In the genomic region with DNA sequence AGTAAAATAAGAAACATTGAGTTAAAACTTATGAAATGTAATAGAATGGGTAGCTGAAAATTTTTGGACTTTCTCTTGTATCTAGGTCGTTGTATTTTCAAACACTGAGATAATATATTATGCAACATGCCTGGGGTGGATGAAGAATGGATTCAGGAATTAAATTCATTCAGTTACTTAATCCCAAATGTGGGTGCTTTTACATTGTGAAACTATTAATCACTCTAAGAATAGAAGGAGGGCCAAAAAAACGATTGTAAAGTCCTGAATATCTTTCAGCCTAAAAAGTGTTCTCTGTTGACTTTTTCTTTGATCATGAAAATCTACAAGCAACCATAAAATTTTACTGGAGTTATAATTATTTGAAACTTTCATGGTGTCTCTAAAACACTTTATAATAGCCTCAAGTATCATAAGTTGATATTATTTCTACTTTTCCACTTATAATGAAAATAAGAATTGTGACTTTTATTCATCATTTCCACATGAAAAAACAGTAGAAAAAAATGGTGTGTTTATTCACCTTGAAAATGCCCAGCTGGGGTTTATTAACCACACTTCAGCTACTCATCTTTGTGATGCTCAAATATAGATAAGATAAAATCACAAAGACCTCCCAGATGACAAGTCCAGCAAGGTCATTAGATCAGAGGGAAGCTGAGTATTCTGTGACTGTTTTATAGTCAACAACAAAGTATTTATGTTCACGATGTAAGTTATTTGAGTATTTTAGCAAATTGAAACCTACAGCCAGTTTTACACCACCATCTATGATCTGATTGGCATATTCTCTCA, we compare ENCODE assay signal across 23 cellular contexts.
A peak's percentile ranks its signal among the peaks of the same experiment; 100 is the strongest.
DNase-seq lines count a peak whose midpoint lies in the region; ATAC-seq, FAIRE-seq and TF ChIP-seq lines count a peak whose summit lies in the region.
"Had no signal": no experiment of that assay in that cellular context is flagged by ENCODE, and none has a peak within 500 bp of the region (broad histone marks: within the 10 kb centered on the region; RNA-seq: fewer than 3 reads in every experiment).

No MANE protein-coding gene starts in this region.

- H4K20me1 ChIP-seq in PC-9 (ENCODE audit: insufficient read depth), result no peaks in the 10 kb centered on the region
- H4K20me1 ChIP-seq: BLaER1 had no signal

- no peaks in the 10 kb centered on the region for H3K79me2 ChIP-seq in PC-9 (ENCODE audit: low read depth)

- H3K9me3 ChIP-seq in PC-9 (ENCODE audit: insufficient read depth, low read depth), result no peaks in the 10 kb centered on the region
- H3K9me3 ChIP-seq: BLaER1, lower lobe of right lung had no signal

- no peak for TF ChIP-seq CTCF in PC-9 (conservative IDR thresholded peaks at IDR 0.05)

- BruUV-seq in PC-9 (replicated peaks; lab: Mats Ljungman, UMichigan), result no TSS peak

- no peak overlapping the region for H3K27ac ChIP-seq in PC-9
- H3K27ac ChIP-seq: 22Rv1, BLaER1, lower lobe of right lung had no signal

- H3K4me3 ChIP-seq in PC-9, result no peak overlapping the region
- H3K4me3 ChIP-seq: BLaER1, lower lobe of right lung had no signal

- no peaks in the 10 kb centered on the region for H3K9me2 ChIP-seq in PC-9 (ENCODE audit: insufficient read depth)

- H2AFZ ChIP-seq in PC-9, result no peak overlapping the region; the same call in 1 of the 2 replicates

- intact Hi-C loops in PC-9 (cut with micrococcal nuclease; ENCODE audit: unreplicated experiment), result no loop called here

- H3K36me3 ChIP-seq in PC-9 (ENCODE audit: low read depth), result no peaks in the 10 kb centered on the region
- H3K36me3 ChIP-seq: BLaER1, lower lobe of right lung had no signal

- H3K27me3 ChIP-seq in PC-9 (ENCODE audit: insufficient read depth, low read depth), result no peaks in the 10 kb centered on the region
- H3K27me3 ChIP-seq: BLaER1 had no signal

- POLR2A ChIA-PET in PC-9 (lab: Charles Lee; ENCODE audit: unreplicated experiment), result no interaction called here

- CTCF ChIA-PET in PC-9 (lab: Charles Lee), result no interaction called here

- peak; percentile 42 for FAIRE-seq in urothelium cell line (lab: Jason Lieb, UNC)
- FAIRE-seq: keratinocyte had no signal

- ATAC-seq in esophagus mucosa, result peak; percentile 46
- ATAC-seq in HG02623 (IDR thresholded peaks at IDR 0.05; ENCODE audit: unreplicated experiment), result no peak
- ATAC-seq: activated CD4-positive, alpha-beta T cell treated with anti-CD3 and anti-CD28 coated beads for 36 hours; activated naive CD4-positive, alpha-beta T cell treated with anti-CD3 and anti-CD28 coated beads, Interleukin-2, amount 50 U/mL, for 72 hours; lower lobe of right lung; stimulated activated naive CD8-positive, alpha-beta T cell treated with anti-CD3 and anti-CD28 coated beads, Interleukin-15, amount 100 ng/mL, for 72 hours had no signal

- peak; percentile 8 for DNase-seq in DMS53 (lab: John Stamatoyannopoulos, UW)
- no peak for DNase-seq in DMS53 treated with DMSO at 0.1 percent for 48 hours (lab: John Stamatoyannopoulos, UW; ENCODE audit: unreplicated experiment)
- peak; percentile 25 for DNase-seq in NCI-H226
- no peak for DNase-seq in urothelium cell line (ENCODE audit: low spot score)
- DNase-seq in PC-9, result no peak
- DNase-seq in NCI-H1048 (lab: John Stamatoyannopoulos, UW), result no peak
- DNase-seq: activated CD4-positive, alpha-beta T cell treated with anti-CD3 and anti-CD28 coated beads for 36 hours; cortex of kidney; foreskin melanocyte; hypothalamus; Kasumi-1; lower lobe of right lung; NCI-H1417; NCI-H526; Right ventricle myocardium superior; stimulated activated CD4-positive, alpha-beta T cell treated with anti-CD3 and anti-CD28 coated beads, Interleukin-4, amount 100 ng/mL, for 4 hours; stimulated activated naive CD8-positive, alpha-beta T cell treated with anti-CD3 and anti-CD28 coated beads, Interleukin-15, amount 100 ng/mL, for 72 hours had no signal

- H3K4me2 ChIP-seq in PC-9, result no peak overlapping the region
- H3K4me2 ChIP-seq: BLaER1 had no signal

- H3F3A ChIP-seq in PC-9 (ENCODE audit: insufficient read depth, low read depth), result no peaks in the 10 kb centered on the region

- H3K4me1 ChIP-seq in PC-9 (replicated peaks; ENCODE audit: insufficient read depth), result no peaks in the 10 kb centered on the region
- H3K4me1 ChIP-seq: lower lobe of right lung had no signal

Comparison
In these comparisons a context has a peak if more than half of its experiments do, and no peak if none do; other contexts are left out.
1. DNase-seq: peak in DMS53 (single experiment) and NCI-H226 (single experiment); none in DMS53 treated with DMSO at 0.1 percent for 48 hours (single experiment), urothelium cell line (single experiment), PC-9 (0 of 2) and NCI-H1048 (single experiment).